Comparison of ENCODE assay signal across 1 cellular context in the genomic region with DNA sequence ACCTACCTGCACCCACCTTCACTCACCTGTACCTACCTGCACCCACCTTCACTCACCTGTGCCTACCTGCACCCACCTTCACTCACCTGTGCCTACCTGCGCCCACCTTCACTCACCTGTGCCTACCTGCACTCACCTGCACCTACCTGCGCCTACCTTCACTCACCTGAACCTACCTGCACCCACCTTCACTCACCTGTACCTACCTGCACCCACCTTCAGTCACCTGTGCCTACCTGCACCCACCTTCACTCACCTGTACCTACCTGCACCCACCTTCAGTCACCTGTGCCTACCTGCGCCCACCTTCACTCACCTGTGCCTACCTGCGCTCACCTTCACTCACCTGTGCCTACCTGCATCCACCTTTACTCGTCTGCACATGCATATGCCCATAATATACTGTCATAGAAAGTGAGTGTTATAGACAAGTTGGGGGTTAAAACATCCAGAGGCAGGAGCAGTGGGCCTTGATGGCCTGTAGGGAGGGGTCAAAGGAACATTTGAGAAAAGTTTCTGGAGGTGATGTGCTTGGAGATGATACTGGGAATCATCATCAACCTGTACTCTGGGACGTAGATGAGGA.
TF ChIP-seq lines count a peak whose summit lies in the region.

No MANE protein-coding gene starts in this region.

TF ChIP-seq in HEK293, 187 proteins besides CTCF, POLR2A, EP300 and RAD21:
- peak; percentile 99 for TF ChIP-seq ZEB2 (tag by site-specific recombination; IDR thresholded peaks at IDR 0.05)
